12 cellular contexts compared by ENCODE assay signal in genomic region chr11:115132829-115133228, GRCh38.
DNase-seq lines count a peak whose midpoint lies in the region; ATAC-seq, FAIRE-seq and TF ChIP-seq lines count a peak whose summit lies in the region.
"Had no signal": no experiment of that assay in that cellular context is flagged by ENCODE, and none has a peak within 500 bp of the region (broad histone marks: within the 10 kb centered on the region; RNA-seq: fewer than 3 reads in every experiment).

No MANE protein-coding gene starts in this region.

- H3K79me1 ChIP-seq in H1 (ENCODE audit: low read depth, low read length) (no peaks in the 10 kb centered on the region), trophoblast cell (ENCODE audit: low read length) (no peaks in the 10 kb centered on the region)

- H2BK12ac ChIP-seq in H1 (ENCODE audit: low read depth, low read length) (no peak overlapping the region), trophoblast cell (ENCODE audit: low read length) (no peak overlapping the region)

- 18% methylated on average over 2 of the region's 2 CpGs for WGBS in SK-N-SH (ENCODE audit: low lambda C conversion rate)
- WGBS in H1 (ENCODE audit: extremely low coverage in 1 of 2, insufficient coverage in 1 of 2, insufficient read length in 1 of 2, insufficient replicate concordance in 2 of 2, low coverage in 1 of 2, low lambda C conversion rate in 2 of 2, missing lambda C conversion rate in 1 of 2), 2 experiments = 60% methylated on average over 2 of the region's 2 CpGs; no CpG with 5 or more reads in 1 of the 2 experiments
- WGBS in spleen, 5 donors = 22 to 38% (median 25%) methylated on average over 2 of the region's 2 CpGs
- WGBS in trophoblast cell (ENCODE audit: extremely low coverage, insufficient coverage, insufficient read length) = no CpG with 5 or more reads among the region's 2 CpGs

- H4K20me1 ChIP-seq in SK-N-SH (ENCODE audit: insufficient read depth) = no peaks in the 10 kb centered on the region
- H4K20me1 ChIP-seq in H1 (replicated peaks in 1 of 2; ENCODE audit: control insufficient read depth in 1 of 2, insufficient read depth in 2 of 2, low read length in 2 of 2) = no peaks in the 10 kb centered on the region

- no peak overlapping the region for H3K56ac ChIP-seq in H1 (replicated peaks; ENCODE audit: insufficient read length, low read depth, low read length)

- H3K18ac ChIP-seq in H1 (ENCODE audit: extremely low read depth, low read length) = no peak overlapping the region
- no peak overlapping the region for H3K18ac ChIP-seq in trophoblast cell (ENCODE audit: low read length)

- TF ChIP-seq EP300 in SK-N-SH (IDR thresholded peaks at IDR 0.05; ENCODE audit: borderline replicate concordance in 1 of 2, low read depth in 1 of 2, low read length in 1 of 2) (no peak), H1 (IDR thresholded peaks at IDR 0.05; ENCODE audit: borderline replicate concordance in 1 of 2, low read depth in 2 of 2, low read length in 2 of 2) (no peak)

- H2AFZ ChIP-seq in SK-N-SH (ENCODE audit: low read depth) (no peak overlapping the region), H1 (ENCODE audit: low read length) (no peak overlapping the region), trophoblast cell (ENCODE audit: insufficient read depth, low read length, poor library complexity) (no peak overlapping the region)

- H3K4me3 Mint-ChIP-seq in naive thymus-derived CD8-positive, alpha-beta T cell = no peak overlapping the region
- H3K4me3 Mint-ChIP-seq: brain; stimulated activated memory B cell treated with anti-CD40 and anti-IgM and Interleukin-4, amounts not matched to agents 10 μg/mL and 1 μg/mL and 100 μg/mL, for 72 hours had no signal

- peak; percentile 25 for TF ChIP-seq CTCF in SK-N-SH (IDR thresholded peaks at IDR 0.05)
- TF ChIP-seq CTCF in H1 (IDR thresholded peaks at IDR 0.05; ENCODE audit: control extremely low read depth in 1 of 3, insufficient read depth in 1 of 3, low read depth in 1 of 3, low read length in 3 of 3) = peak; percentile 1 to 71 (median 62); a peak in 3 of 4 replicates
- peak in 6 of 11 experiments; percentile 18 to 38 (median 35) for TF ChIP-seq CTCF in spleen (IDR thresholded peaks at IDR 0.05 in 8 of 11, conservative IDR thresholded peaks at IDR 0.05 in 3 of 11)

- CTCF ChIA-PET in SK-N-SH (lab: Yijun Ruan, JAX) (interaction anchor here (0.7 kb wide), 1 partner anchor 13 kb away, joined by 4 read pairs; no protein-coding TSS in a partner anchor), H1 (lab: Charles Lee; ENCODE audit: partially characterized antibody) (interaction anchor here (0.7 to 2.0 kb wide), 5 partner anchors 10 to 208 kb away, joined by 3 to 8 read pairs (median 3); no protein-coding TSS in a partner anchor)

- H3K27me3 Mint-ChIP-seq in naive thymus-derived CD8-positive, alpha-beta T cell = peaks cover 0 to 11% (median 5%) of the 10 kb centered on the region in 5 donors

- H3K14ac ChIP-seq in H1 (ENCODE audit: insufficient read length) (no peak overlapping the region), trophoblast cell (ENCODE audit: low read length) (no peak overlapping the region)

- H3K4me3 ChIP-seq in SK-N-SH (ENCODE audit: low read depth in 2 of 2, low read length in 1 of 2) (no peak overlapping the region), H1 (ENCODE audit: extremely low read depth in 1 of 4, insufficient read depth in 2 of 4, low read depth in 3 of 4, low read length in 4 of 4) (no peak overlapping the region), spleen (no peak overlapping the region), trophoblast cell (ENCODE audit: low read depth, low read length) (no peak overlapping the region)
- H3K4me3 ChIP-seq: Peyer's patch had no signal

- no peaks in the 10 kb centered on the region for H3K27me3 ChIP-seq in SK-N-SH (ENCODE audit: insufficient read depth)
- no peaks in the 10 kb centered on the region for H3K27me3 ChIP-seq in H1 (replicated peaks in 1 of 4; ENCODE audit: control insufficient read depth in 3 of 4, extremely low read depth in 1 of 4, insufficient read depth in 3 of 4, low read length in 3 of 4)
- peaks cover 0 to 4% (median 0%) of the 10 kb centered on the region in 7 donors for H3K27me3 ChIP-seq in spleen (replicated peaks in 1 of 7)
- no peaks in the 10 kb centered on the region for H3K27me3 ChIP-seq in trophoblast cell (ENCODE audit: insufficient read depth, low read length)
- H3K27me3 ChIP-seq: Peyer's patch had no signal

- H3K23ac ChIP-seq in H1 (ENCODE audit: insufficient read length) = no peak overlapping the region
- no peak overlapping the region for H3K23ac ChIP-seq in trophoblast cell (ENCODE audit: low read length)

- no peak overlapping the region for H4K12ac ChIP-seq in trophoblast cell (ENCODE audit: low read depth, low read length)

- H3K9me3 ChIP-seq in SK-N-SH = no peaks in the 10 kb centered on the region
- no peaks in the 10 kb centered on the region for H3K9me3 ChIP-seq in H1 (ENCODE audit: insufficient read depth in 2 of 2, low read depth in 1 of 2, low read length in 1 of 2)
- H3K9me3 ChIP-seq in spleen = no peaks in the 10 kb centered on the region
- no peaks in the 10 kb centered on the region for H3K9me3 ChIP-seq in trophoblast cell (ENCODE audit: insufficient read depth, low read depth, low read length)
- H3K9me3 ChIP-seq: Peyer's patch had no signal

- H3K36me3 Mint-ChIP-seq in naive thymus-derived CD8-positive, alpha-beta T cell = no peaks in the 10 kb centered on the region
- H3K36me3 Mint-ChIP-seq: brain; stimulated activated memory B cell treated with anti-CD40 and anti-IgM and Interleukin-4, amounts not matched to agents 10 μg/mL and 1 μg/mL and 100 μg/mL, for 72 hours had no signal

- H2BK5ac ChIP-seq in H1 (ENCODE audit: low read depth, low read length) = no peak overlapping the region
- no peak overlapping the region for H2BK5ac ChIP-seq in trophoblast cell (ENCODE audit: low read depth, low read length, poor library complexity)

- POLR2A ChIA-PET in SK-N-SH (lab: Yijun Ruan, JAX) = no interaction called here
- POLR2A ChIA-PET in H1 (lab: Charles Lee; ENCODE audit: partially characterized antibody) = no interaction called here
- POLR2A ChIA-PET in naive thymus-derived CD8-positive, alpha-beta T cell (lab: Charles Lee) = no interaction called here

- H4K91ac ChIP-seq in H1 (replicated peaks; ENCODE audit: insufficient read length, low read length) (no peak overlapping the region), trophoblast cell (ENCODE audit: low read depth, low read length) (no peak overlapping the region)

- H2BK15ac ChIP-seq in H1 (ENCODE audit: low read length) = no peak overlapping the region

- no peaks in the 10 kb centered on the region; the same call in 1 of the 2 replicates for H3K23me2 ChIP-seq in H1 (ENCODE audit: low read depth, low read length)

- no peak overlapping the region for H2BK20ac ChIP-seq in H1 (ENCODE audit: low read length)

- H3K9ac ChIP-seq in SK-N-SH (no peak overlapping the region), H1 (replicated peaks in 1 of 4; ENCODE audit: extremely low read depth in 1 of 4, low read depth in 3 of 4, low read length in 3 of 4) (no peak overlapping the region), trophoblast cell (ENCODE audit: low read length) (no peak overlapping the region)

- H2BK120ac ChIP-seq in H1 (replicated peaks; ENCODE audit: low read depth, low read length) = no peak overlapping the region
- H2BK120ac ChIP-seq in trophoblast cell (ENCODE audit: insufficient read depth, low read length, poor library complexity) = no peak overlapping the region

- no peaks in the 10 kb centered on the region for H3K79me2 ChIP-seq in SK-N-SH (ENCODE audit: insufficient read depth)
- no peaks in the 10 kb centered on the region for H3K79me2 ChIP-seq in H1 (ENCODE audit: control insufficient read depth in 1 of 2, insufficient read depth in 2 of 2, low read length in 2 of 2)
- H3K79me2 ChIP-seq in trophoblast cell (ENCODE audit: control insufficient read depth, insufficient read depth, low read length, poor library complexity) = no peaks in the 10 kb centered on the region

- no peak overlapping the region for H2AK5ac ChIP-seq in H1 (ENCODE audit: low read depth, low read length)
- no peak overlapping the region for H2AK5ac ChIP-seq in trophoblast cell (ENCODE audit: low read length)

- FAIRE-seq in H1 (lab: Jason Lieb, UNC) = no peak

- peak overlapping the region in 1 of 10 donors; percentile 10 for H3K27ac Mint-ChIP-seq in naive thymus-derived CD8-positive, alpha-beta T cell
- H3K27ac Mint-ChIP-seq: brain; stimulated activated memory B cell treated with anti-CD40 and anti-IgM and Interleukin-4, amounts not matched to agents 10 μg/mL and 1 μg/mL and 100 μg/mL, for 72 hours had no signal

- H3K9me2 ChIP-seq in SK-N-SH = no peaks in the 10 kb centered on the region

- H4K8ac ChIP-seq in H1 (ENCODE audit: extremely low read depth, insufficient read depth, low read length) = no peak overlapping the region
- no peak overlapping the region for H4K8ac ChIP-seq in trophoblast cell (ENCODE audit: low read depth, low read length)

- H3K4ac ChIP-seq in H1 (replicated peaks; ENCODE audit: insufficient read length, low read depth, low read length) = no peak overlapping the region
- no peak overlapping the region for H3K4ac ChIP-seq in trophoblast cell (ENCODE audit: low read depth, low read length)

- no peak for ATAC-seq in SK-N-SH treated with all-trans-retinoic acid at 6 μM for 48 hours
- peak; percentile 60 for ATAC-seq in HG03103 (IDR thresholded peaks at IDR 0.05; ENCODE audit: low read depth, unreplicated experiment)
- no peak for ATAC-seq in naive thymus-derived CD8-positive, alpha-beta T cell
- ATAC-seq: stimulated activated memory B cell treated with anti-CD40 and anti-IgM and Interleukin-4, amounts not matched to agents 10 μg/mL and 1 μg/mL and 100 μg/mL, for 72 hours had no signal

- intact Hi-C loops in spleen (cut with DNase I; ENCODE audit: low total_unique reads) = no loop called here

- no peaks in the 10 kb centered on the region for H3F3A ChIP-seq in SK-N-SH (replicated peaks; ENCODE audit: insufficient read depth)

- H3K36me3 ChIP-seq in SK-N-SH (replicated peaks in 1 of 2; ENCODE audit: control insufficient read depth in 1 of 2, insufficient read depth in 2 of 2, low read length in 1 of 2) = no peaks in the 10 kb centered on the region
- no peaks in the 10 kb centered on the region for H3K36me3 ChIP-seq in H1 (ENCODE audit: control insufficient read depth in 2 of 4, insufficient read depth in 4 of 4, low read length in 3 of 4)
- no peaks in the 10 kb centered on the region for H3K36me3 ChIP-seq in spleen
- H3K36me3 ChIP-seq in trophoblast cell (ENCODE audit: control insufficient read depth in 1 of 2, insufficient read depth in 2 of 2, low read length in 2 of 2) = no peaks in the 10 kb centered on the region
- H3K36me3 ChIP-seq: Peyer's patch had no signal

- peaks cover 0 to 3% (median 0%) of the 10 kb centered on the region in 4 donors for H3K4me1 Mint-ChIP-seq in naive thymus-derived CD8-positive, alpha-beta T cell
- H3K4me1 Mint-ChIP-seq: stimulated activated memory B cell treated with anti-CD40 and anti-IgM and Interleukin-4, amounts not matched to agents 10 μg/mL and 1 μg/mL and 100 μg/mL, for 72 hours had no signal

- no peak for DNase-seq in SK-N-SH
- DNase-seq in H1 (ENCODE audit: low read depth in 1 of 2, low spot score in 2 of 2) = no peak
- DNase-seq in spleen = no peak
- DNase-seq in activated T-cell treated with anti-CD3 and anti-CD28 coated beads for 4 hours = no peak
- DNase-seq in naive thymus-derived CD8-positive, alpha-beta T cell = no peak
- DNase-seq in trophoblast cell = no peak
- DNase-seq: midbrain had no signal

- no peak overlapping the region for H3K27ac ChIP-seq in SK-N-SH (ENCODE audit: low read depth in 2 of 2, low read length in 1 of 2)
- no peak overlapping the region for H3K27ac ChIP-seq in H1 (ENCODE audit: low read depth, low read length)
- no peak overlapping the region for H3K27ac ChIP-seq in spleen
- H3K27ac ChIP-seq in trophoblast cell (ENCODE audit: low read depth, low read length) = no peak overlapping the region
- H3K27ac ChIP-seq: Peyer's patch had no signal

- TF ChIP-seq POLR2A in H1 (IDR thresholded peaks at IDR 0.05; ENCODE audit: control extremely low read depth in 1 of 2, low read depth in 2 of 2, low read length in 2 of 2) (no peak), spleen (IDR thresholded peaks at IDR 0.05) (no peak)

- peaks cover 0 to 4% (median 0%) of the 10 kb centered on the region in 9 donors for H3K9me3 Mint-ChIP-seq in naive thymus-derived CD8-positive, alpha-beta T cell
- H3K9me3 Mint-ChIP-seq: brain; stimulated activated memory B cell treated with anti-CD40 and anti-IgM and Interleukin-4, amounts not matched to agents 10 μg/mL and 1 μg/mL and 100 μg/mL, for 72 hours had no signal

- H3K4me1 ChIP-seq in SK-N-SH (ENCODE audit: control insufficient read depth in 1 of 2, insufficient read depth in 2 of 2, low read depth in 1 of 2, low read length in 1 of 2) (peaks cover 0 to 40% of the 10 kb centered on the region in 2 experiments; a peak in 2 of 4 replicates), H1 (replicated peaks in 1 of 4; ENCODE audit: control insufficient read depth in 3 of 4, insufficient read depth in 4 of 4, low read length in 3 of 4) (no peaks in the 10 kb centered on the region), spleen (no peaks in the 10 kb centered on the region), trophoblast cell (ENCODE audit: control insufficient read depth in 1 of 2, insufficient read depth in 2 of 2, low read length in 2 of 2) (no peaks in the 10 kb centered on the region)
- H3K4me1 ChIP-seq: Peyer's patch had no signal

- TF ChIP-seq RAD21 in SK-N-SH (IDR thresholded peaks at IDR 0.05; ENCODE audit: low read length) (peak; percentile 13; the same call in 1 of the 2 replicates), H1 (IDR thresholded peaks at IDR 0.05 in 1 of 2, conservative IDR thresholded peaks at IDR 0.05 in 1 of 2; ENCODE audit: low read depth in 2 of 2, low read length in 2 of 2) (peak; percentile 39 to 46)

- no peak overlapping the region for H4K5ac ChIP-seq in H1 (ENCODE audit: insufficient read length, low read depth, low read length)

- H3K4me2 ChIP-seq in SK-N-SH = no peak overlapping the region
- H3K4me2 ChIP-seq in H1 (ENCODE audit: insufficient read depth in 1 of 2, low read depth in 2 of 2, low read length in 2 of 2) = no peak overlapping the region
- no peak overlapping the region for H3K4me2 ChIP-seq in trophoblast cell (ENCODE audit: low read length)

Comparison
In these comparisons a context has a peak if more than half of its experiments do, and no peak if none do; other contexts are left out.
1. Of the 17 proteins assayed by ChIP-seq in both H1 and SK-N-SH: peak only in H1: YY1; only in SK-N-SH: none; in both: CTCF and RAD21; in neither: 14.